ENCODE assay signal across 8 cellular contexts in the genomic region with DNA sequence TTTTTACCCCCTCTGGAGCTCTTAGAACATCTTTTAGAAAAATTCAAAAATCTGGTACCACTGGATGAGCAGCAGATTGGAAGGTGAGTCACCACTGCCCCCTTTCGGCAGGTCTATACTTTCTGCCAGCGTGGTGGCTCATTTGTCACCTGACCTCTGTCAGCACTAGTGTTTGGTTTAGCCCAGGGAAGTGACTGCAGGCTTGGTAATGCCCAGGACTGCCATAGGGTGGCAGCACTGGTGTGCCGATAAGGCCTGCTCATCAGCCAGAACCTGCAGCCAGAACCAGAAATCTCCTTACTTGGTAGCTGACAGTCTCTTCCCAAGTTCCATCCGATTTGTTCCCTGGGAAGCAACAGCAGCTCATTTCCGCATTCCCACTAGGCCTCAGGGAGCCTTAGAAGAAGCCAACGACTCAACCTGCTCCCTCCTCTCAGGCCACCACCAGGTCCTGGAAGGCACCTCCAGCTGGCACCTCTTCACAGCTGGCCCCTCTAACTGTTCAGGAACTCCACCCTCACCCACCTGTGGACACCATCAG. TPM values are rescaled to one million over a fixed set of nuclear protein-coding genes. Genes with fewer than 3 reads are reported as not detected.
DNase-seq lines count a peak whose midpoint lies in the region; ATAC-seq lines count a peak whose summit lies in the region.

No MANE protein-coding gene starts in this region.

- ATAC-seq in HG03039 (IDR thresholded peaks at IDR 0.05; ENCODE audit: unreplicated experiment): peak; percentile 91
- ATAC-seq in sciatic nerve: peak; percentile 94

- DNase-seq in activated gamma-delta T cell treated with Interleukin-2 at 50 U/mL for 16 hours (peak; percentile 81), activated gamma-delta T cell (lab: John Stamatoyannopoulos, UW) (no peak), NCI-H2029 (lab: John Stamatoyannopoulos, UW) (peak; percentile 88), T-helper 22 cell (ENCODE audit: low read depth) (peak; percentile 74), astrocyte of the hippocampus (ENCODE audit: low read depth, low spot score) (peak; percentile 97), hippocampal formation (lab: John Stamatoyannopoulos, UW) (peak; percentile 82 to 93), sciatic nerve (ENCODE audit: low spot score) (peak; percentile 86)

- intact Hi-C loops in sciatic nerve (cut with DNase I): no loop called here

RNA-seq across cellular contexts. Expression of a gene that starts 6.8 kb away (rescaled TPM):
- 36.2 TPM for total RNA-seq in sciatic nerve

RNA-seq across cellular contexts. Expression of a gene that starts 59.9 kb away (rescaled TPM):
- total RNA-seq in sciatic nerve: 35.9 TPM
